9 cellular contexts compared by ENCODE assay signal in genomic region chr14:55107766-55108554, GRCh38. TPM values are rescaled to one million over a fixed set of nuclear protein-coding genes. Genes with fewer than 3 reads are reported as not detected.
DNase-seq lines count a peak whose midpoint lies in the region; ATAC-seq lines count a peak whose summit lies in the region.
"Had no signal": no experiment of that assay in that cellular context is flagged by ENCODE, and none has a peak within 500 bp of the region (broad histone marks: within the 10 kb centered on the region; RNA-seq: fewer than 3 reads in every experiment).

No MANE protein-coding gene starts in this region.

- H3K27me3 ChIP-seq in CD4-positive, CD25-positive, alpha-beta regulatory T cell (ENCODE audit: control insufficient read depth, insufficient read depth, low read length): no peaks in the 10 kb centered on the region
- no peaks in the 10 kb centered on the region for H3K27me3 ChIP-seq in layer of hippocampus (ENCODE audit: control insufficient read depth, insufficient read depth, low read length)

- peak; percentile 65 to 78 for ATAC-seq in CD4-positive, CD25-positive, alpha-beta regulatory T cell (ENCODE audit: low read depth in 2 of 2)
- ATAC-seq in HG02759 (IDR thresholded peaks at IDR 0.05; ENCODE audit: unreplicated experiment) (peak; percentile 66), HG03135 (IDR thresholded peaks at IDR 0.05; ENCODE audit: unreplicated experiment) (no peak), GM18907 (IDR thresholded peaks at IDR 0.05; ENCODE audit: unreplicated experiment) (no peak)

- peak in 2 of 3 donors; percentile 24 to 72 for DNase-seq in CD4-positive, CD25-positive, alpha-beta regulatory T cell
- DNase-seq in SW480 (ENCODE audit: low spot score) (peak; percentile 98), caudate nucleus (lab: John Stamatoyannopoulos, UW) (peak in 18 of 61 donors; percentile 2 to 56 (median 23))
- peak; percentile 25 to 34 for DNase-seq in stimulated activated CD4-positive, alpha-beta T cell treated with anti-CD3 and anti-CD28 coated beads, Interleukin-2, amount 100 ng/mL, for 48 hours
- DNase-seq: naive B cell had no signal

- H3K4me1 ChIP-seq in CD4-positive, CD25-positive, alpha-beta regulatory T cell (ENCODE audit: control insufficient read depth, insufficient read depth, low read length, poor library complexity, severe bottlenecking): peaks cover 32% of the 10 kb centered on the region

- peaks cover 0 to 8% (median 3%) of the 10 kb centered on the region in 7 donors for H3K9me3 Mint-ChIP-seq in CD4-positive, CD25-positive, alpha-beta regulatory T cell

- H3K36me3 ChIP-seq in CD4-positive, CD25-positive, alpha-beta regulatory T cell (ENCODE audit: control insufficient read depth, insufficient read depth, low read length): no peaks in the 10 kb centered on the region

- peaks cover 22 to 37% (median 34%) of the 10 kb centered on the region in 4 donors for H3K4me1 Mint-ChIP-seq in CD4-positive, CD25-positive, alpha-beta regulatory T cell

- peak overlapping the region; percentile 13 to 84 (median 38) for H3K4me3 Mint-ChIP-seq in CD4-positive, CD25-positive, alpha-beta regulatory T cell
- H3K4me3 Mint-ChIP-seq: naive B cell had no signal

- H3K27ac Mint-ChIP-seq in CD4-positive, CD25-positive, alpha-beta regulatory T cell: peak overlapping the region; percentile 87 to 88 (median 88)

- H3K9me3 ChIP-seq in CD4-positive, CD25-positive, alpha-beta regulatory T cell (ENCODE audit: control insufficient read depth in 2 of 2, low read length in 2 of 2): peaks cover 2 to 5% of the 10 kb centered on the region in 2 experiments

- H3K4me3 ChIP-seq in CD4-positive, CD25-positive, alpha-beta regulatory T cell (ENCODE audit: low read depth, low read length): peak overlapping the region; percentile 30

- H3K27me3 Mint-ChIP-seq in CD4-positive, CD25-positive, alpha-beta regulatory T cell: no peaks in the 10 kb centered on the region
- H3K27me3 Mint-ChIP-seq: naive B cell had no signal

- H3K36me3 Mint-ChIP-seq in CD4-positive, CD25-positive, alpha-beta regulatory T cell: peaks cover 4% of the 10 kb centered on the region

- peak overlapping the region; percentile 55 for H3K27ac ChIP-seq in CD4-positive, CD25-positive, alpha-beta regulatory T cell (ENCODE audit: insufficient read depth, low read length, poor library complexity, severe bottlenecking)
- H3K27ac ChIP-seq in caudate nucleus (ENCODE audit: low read depth, low read length) (peak overlapping the region; percentile 72), layer of hippocampus (ENCODE audit: low read depth, low read length) (peak overlapping the region; percentile 71)

RNA-seq across cellular contexts. Expression of gene LGALS3, which starts 21.1 kb away (rescaled TPM):
- 58.6 TPM for total RNA-seq in CD4-positive, CD25-positive, alpha-beta regulatory T cell
- polyA plus RNA-seq in CD4-positive, CD25-positive, alpha-beta regulatory T cell: 100 to 1,000 TPM; 163 to 313 (median 194) TPM

RNA-seq across cellular contexts. Expression of gene MAPK1IP1L, which starts 56.5 kb away (rescaled TPM):
- 193 TPM for total RNA-seq in CD4-positive, CD25-positive, alpha-beta regulatory T cell
- polyA plus RNA-seq in CD4-positive, CD25-positive, alpha-beta regulatory T cell: 100 to 1,000 TPM in 2 of 4 donors, 10 to 100 TPM in 2; 97.1 to 129 (median 101) TPM

Comparison
In these comparisons a context has a peak if more than half of its experiments do, and no peak if none do; other contexts are left out.
1. ATAC-seq: peak in CD4-positive, CD25-positive, alpha-beta regulatory T cell (2 of 2) and HG02759 (single experiment); none in HG03135 (single experiment) and GM18907 (single experiment).
2. Peak in every context shown above with its lines, with median percentiles within 50 percentile points of each other: H3K27ac ChIP-seq.